In the genomic region with DNA sequence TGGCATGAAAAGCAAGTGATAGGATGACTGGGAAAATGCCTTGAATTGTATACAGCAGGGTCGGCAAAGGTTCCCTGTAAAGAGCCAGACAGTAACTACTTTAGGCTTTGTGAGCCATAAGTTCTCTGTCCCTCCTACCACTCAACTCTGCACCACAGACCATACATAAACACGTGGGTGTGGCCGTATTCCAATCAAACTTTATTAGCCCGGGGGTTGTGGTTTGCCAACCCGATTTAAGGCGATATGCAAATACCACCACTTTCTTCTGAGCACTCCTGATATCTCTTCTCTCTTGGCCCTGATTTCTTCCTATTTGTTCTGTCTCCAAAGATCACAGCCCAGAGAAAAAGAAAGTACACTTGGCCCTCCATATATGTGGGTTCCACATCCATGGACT, we compare ENCODE assay signal across 20 cellular contexts.
"Had no signal": no experiment of that assay in that cellular context is flagged by ENCODE, and none has a peak within 500 bp of the region (broad histone marks: within the 10 kb centered on the region; RNA-seq: fewer than 3 reads in every experiment).

No MANE protein-coding gene starts in this region.

- DNase-seq: activated B cell treated with CpG ODN at 0.5 μM for 24 hours; activated CD4-positive, alpha-beta memory T cell treated with anti-CD3 and anti-CD28 coated beads, Interleukin-2, amount 10 ng/mL, durations not matched to agents 7 days and 5 days; activated CD4-positive, alpha-beta T cell treated with anti-CD3 and anti-CD28 coated beads for 4 hours; activated CD8-positive, alpha-beta memory T cell treated with anti-CD3 and anti-CD28 coated beads, Interleukin-2, amount 10 ng/mL, durations not matched to agents 7 days and 5 days; activated naive CD4-positive, alpha-beta T cell; activated naive CD8-positive, alpha-beta T cell treated with anti-CD3 and anti-CD28 coated beads, Interleukin-2, amount 10 ng/mL, durations not matched to agents 7 days and 5 days; amygdala; effector memory CD8-positive, alpha-beta T cell; esophagus squamous epithelium; foreskin melanocyte; hypothalamus; islet precursor cell; left ventricle myocardium inferior; ovary; psoas muscle; right cardiac atrium; stimulated activated CD4-positive, alpha-beta T cell treated with anti-CD3 and anti-CD28 coated beads, Interleukin-2, amount 100 ng/mL, for 24 hours; stimulated activated naive CD4-positive, alpha-beta T cell treated with Interleukin-2 at 50 U/mL for 16 hours; T-helper 2 cell; tibial artery had no signal

- ATAC-seq: activated CD8-positive, alpha-beta memory T cell treated with anti-CD3 and anti-CD28 coated beads, Interleukin-2, amount 10 ng/mL, durations not matched to agents 7 days and 5 days; effector memory CD8-positive, alpha-beta T cell; psoas muscle; right cardiac atrium had no signal

- H3K36me3 Mint-ChIP-seq: activated CD8-positive, alpha-beta memory T cell treated with anti-CD3 and anti-CD28 coated beads, Interleukin-2, amount 10 ng/mL, durations not matched to agents 7 days and 5 days; activated naive CD8-positive, alpha-beta T cell treated with anti-CD3 and anti-CD28 coated beads, Interleukin-2, amount 10 ng/mL, durations not matched to agents 7 days and 5 days had no signal

- H3K27me3 ChIP-seq: ovary, tibial artery had no signal

- H3K36me3 ChIP-seq: esophagus squamous epithelium, left ventricle myocardium inferior, ovary, tibial artery had no signal

- H3K4me3 ChIP-seq: esophagus squamous epithelium, left ventricle myocardium inferior, ovary, psoas muscle, tibial artery had no signal

- H3K27me3 Mint-ChIP-seq: activated CD4-positive, alpha-beta memory T cell treated with anti-CD3 and anti-CD28 coated beads, Interleukin-2, amount 10 ng/mL, durations not matched to agents 7 days and 5 days; activated CD8-positive, alpha-beta memory T cell treated with anti-CD3 and anti-CD28 coated beads, Interleukin-2, amount 10 ng/mL, durations not matched to agents 7 days and 5 days had no signal

- H3K4me3 Mint-ChIP-seq: activated B cell treated with CpG ODN at 0.5 μM for 24 hours; activated CD4-positive, alpha-beta memory T cell treated with anti-CD3 and anti-CD28 coated beads, Interleukin-2, amount 10 ng/mL, durations not matched to agents 7 days and 5 days; activated CD8-positive, alpha-beta memory T cell treated with anti-CD3 and anti-CD28 coated beads, Interleukin-2, amount 10 ng/mL, durations not matched to agents 7 days and 5 days; activated naive CD8-positive, alpha-beta T cell treated with anti-CD3 and anti-CD28 coated beads, Interleukin-2, amount 10 ng/mL, durations not matched to agents 7 days and 5 days; effector memory CD8-positive, alpha-beta T cell had no signal

- H3K27ac Mint-ChIP-seq: activated B cell treated with CpG ODN at 0.5 μM for 24 hours; activated CD4-positive, alpha-beta memory T cell treated with anti-CD3 and anti-CD28 coated beads, Interleukin-2, amount 10 ng/mL, durations not matched to agents 7 days and 5 days; activated CD8-positive, alpha-beta memory T cell treated with anti-CD3 and anti-CD28 coated beads, Interleukin-2, amount 10 ng/mL, durations not matched to agents 7 days and 5 days; activated naive CD8-positive, alpha-beta T cell treated with anti-CD3 and anti-CD28 coated beads, Interleukin-2, amount 10 ng/mL, durations not matched to agents 7 days and 5 days; effector memory CD8-positive, alpha-beta T cell had no signal

- H3K9me3 Mint-ChIP-seq: activated naive CD8-positive, alpha-beta T cell treated with anti-CD3 and anti-CD28 coated beads, Interleukin-2, amount 10 ng/mL, durations not matched to agents 7 days and 5 days had no signal

- H3K27ac ChIP-seq: esophagus squamous epithelium, left ventricle myocardium inferior, ovary, psoas muscle, tibial artery had no signal

- H3K9me3 ChIP-seq: esophagus squamous epithelium, ovary, psoas muscle, tibial artery had no signal

- H3K4me1 Mint-ChIP-seq: activated B cell treated with CpG ODN at 0.5 μM for 24 hours; activated CD4-positive, alpha-beta memory T cell treated with anti-CD3 and anti-CD28 coated beads, Interleukin-2, amount 10 ng/mL, durations not matched to agents 7 days and 5 days had no signal
